32 cellular contexts compared by ENCODE assay signal in genomic region chrX:2348225-2348624, GRCh38.
"Had no signal": no experiment of that assay in that cellular context is flagged by ENCODE, and none has a peak within 500 bp of the region (broad histone marks: within the 10 kb centered on the region; RNA-seq: fewer than 3 reads in every experiment).

No MANE protein-coding gene starts in this region.

- ATAC-seq: activated CD4-positive, alpha-beta T cell treated with anti-CD3 and anti-CD28 coated beads for 36 hours; activated CD8-positive, alpha-beta memory T cell treated with anti-CD3 and anti-CD28 coated beads, Interleukin-2, amount 10 ng/mL, durations not matched to agents 7 days and 5 days; activated CD8-positive, alpha-beta T cell treated with anti-CD3 and anti-CD28 coated beads, Interleukin-2, amount 10 ng/mL, durations not matched to agents 7 days and 5 days; activated naive CD8-positive, alpha-beta T cell treated with anti-CD3 and anti-CD28 coated beads, Interleukin-2, amount 50 U/mL, for 24 hours; body of pancreas; esophagus mucosa had no signal

- H3K4me3 Mint-ChIP-seq: activated CD4-positive, alpha-beta memory T cell treated with anti-CD3 and anti-CD28 coated beads for 36 hours; activated CD4-positive, alpha-beta T cell treated with anti-CD3 and anti-CD28 coated beads for 36 hours; activated CD4-positive, alpha-beta T cell treated with anti-CD3 and anti-CD28 coated beads, Interleukin-2, amount 10 ng/mL, durations not matched to agents 24 days and 14 days; activated CD8-positive, alpha-beta memory T cell treated with anti-CD3 and anti-CD28 coated beads, Interleukin-2, amount 10 ng/mL, durations not matched to agents 7 days and 5 days; activated CD8-positive, alpha-beta T cell treated with anti-CD3 and anti-CD28 coated beads, Interleukin-2, amount 10 ng/mL, durations not matched to agents 7 days and 5 days; activated naive CD4-positive, alpha-beta T cell treated with anti-CD3 and anti-CD28 coated beads for 36 hours; activated naive CD4-positive, alpha-beta T cell treated with anti-CD3 and anti-CD28 coated beads, Interleukin-2, amount 50 U/mL, for 24 hours; activated naive CD8-positive, alpha-beta T cell treated with anti-CD3 and anti-CD28 coated beads for 36 hours; activated naive CD8-positive, alpha-beta T cell treated with anti-CD3 and anti-CD28 coated beads, Interleukin-2, amount 50 U/mL, for 24 hours; activated T-helper 1 cell treated with anti-CD3 and anti-CD28 coated beads, Interleukin-12 subunit alpha, Interleukin-12 subunit beta, Interleukin-2, Interleukin-4 antibody, amounts not matched to agents 30 ng/mL and 10 ng/mL and 1 ng/mL, durations not matched to agents 14 hours and 24 hours and 36 hours; dendritic cell treated with granulocyte-macrophage colony-stimulating factor and Interleukin-4, amounts not matched to agents 40 ng/mL and 50 ng/mL, for 4 days; endodermal cell had no signal

- DNase-seq: activated CD4-positive, alpha-beta memory T cell treated with anti-CD3 and anti-CD28 coated beads for 36 hours; activated CD4-positive, alpha-beta T cell treated with anti-CD3 and anti-CD28 coated beads for 36 hours; activated CD4-positive, alpha-beta T cell treated with anti-CD3 and anti-CD28 coated beads, Interleukin-2, amount 10 ng/mL, durations not matched to agents 24 days and 14 days; activated CD4-positive, CD25-positive, alpha-beta regulatory T cell; activated CD4-positive, CD25-positive, alpha-beta regulatory T cell treated with anti-CD3 and anti-CD28 coated beads, Interleukin-2, amount 50 U/mL, for 72 hours; activated CD8-positive, alpha-beta memory T cell treated with anti-CD3 and anti-CD28 coated beads, Interleukin-2, amount 10 ng/mL, durations not matched to agents 7 days and 5 days; activated CD8-positive, alpha-beta memory T cell treated with anti-CD3 and anti-CD28 coated beads, Interleukin-2, amount 50 U/mL, for 4 hours; activated CD8-positive, alpha-beta T cell treated with anti-CD3 and anti-CD28 coated beads, Interleukin-2, amount 10 ng/mL, durations not matched to agents 7 days and 5 days; activated effector memory CD4-positive, alpha-beta T cell treated with anti-CD3 and anti-CD28 coated beads, Interleukin-2, amount 50 U/mL, for 16 hours; activated naive CD4-positive, alpha-beta T cell treated with anti-CD3 and anti-CD28 coated beads for 36 hours; activated naive CD8-positive, alpha-beta T cell treated with anti-CD3 and anti-CD28 coated beads for 36 hours; activated naive CD8-positive, alpha-beta T cell treated with anti-CD3 and anti-CD28 coated beads, Interleukin-2, amount 50 U/mL, for 24 hours; activated T-cell treated with anti-CD3 and anti-CD28 coated beads, Interleukin-2, amount 50 U/mL, for 1 hour; activated T-cell treated with anti-CD3 and anti-CD28 coated beads, Interleukin-2, amount 50 U/mL, for 48 hours; adrenal gland; amygdala; aorta; body of pancreas; central memory CD4-positive, alpha-beta T cell; cerebellar nuclear complex; colonic mucosa; dorsolateral prefrontal cortex; effector memory CD4-positive, alpha-beta T cell; endodermal cell; foreskin fibroblast; head of caudate nucleus; T-helper 2 cell had no signal

- H3K9me3 Mint-ChIP-seq: activated naive CD4-positive, alpha-beta T cell treated with anti-CD3 and anti-CD28 coated beads, Interleukin-2, amount 50 U/mL, for 24 hours; dendritic cell treated with granulocyte-macrophage colony-stimulating factor and Interleukin-4, amounts not matched to agents 40 ng/mL and 50 ng/mL, for 4 days had no signal

- H3K36me3 ChIP-seq: adrenal gland, colonic mucosa had no signal

- H3K4me1 ChIP-seq: adrenal gland, body of pancreas, colonic mucosa had no signal

- H3K27me3 ChIP-seq: adrenal gland, body of pancreas, colonic mucosa, dorsolateral prefrontal cortex had no signal

- H3K27me3 Mint-ChIP-seq: activated CD4-positive, alpha-beta memory T cell treated with anti-CD3 and anti-CD28 coated beads for 36 hours; activated CD4-positive, alpha-beta T cell treated with anti-CD3 and anti-CD28 coated beads for 36 hours; activated CD4-positive, alpha-beta T cell treated with anti-CD3 and anti-CD28 coated beads, Interleukin-2, amount 10 ng/mL, durations not matched to agents 24 days and 14 days; activated CD8-positive, alpha-beta memory T cell treated with anti-CD3 and anti-CD28 coated beads, Interleukin-2, amount 10 ng/mL, durations not matched to agents 7 days and 5 days; activated naive CD4-positive, alpha-beta T cell treated with anti-CD3 and anti-CD28 coated beads, Interleukin-2, amount 50 U/mL, for 24 hours; activated naive CD8-positive, alpha-beta T cell treated with anti-CD3 and anti-CD28 coated beads for 36 hours; activated naive CD8-positive, alpha-beta T cell treated with anti-CD3 and anti-CD28 coated beads, Interleukin-2, amount 50 U/mL, for 24 hours; dendritic cell treated with granulocyte-macrophage colony-stimulating factor and Interleukin-4, amounts not matched to agents 40 ng/mL and 50 ng/mL, for 4 days had no signal

- H3K27ac Mint-ChIP-seq: activated CD4-positive, alpha-beta memory T cell treated with anti-CD3 and anti-CD28 coated beads for 36 hours; activated CD4-positive, alpha-beta T cell treated with anti-CD3 and anti-CD28 coated beads for 36 hours; activated CD4-positive, alpha-beta T cell treated with anti-CD3 and anti-CD28 coated beads, Interleukin-2, amount 10 ng/mL, durations not matched to agents 24 days and 14 days; activated CD8-positive, alpha-beta memory T cell treated with anti-CD3 and anti-CD28 coated beads, Interleukin-2, amount 10 ng/mL, durations not matched to agents 7 days and 5 days; activated CD8-positive, alpha-beta T cell treated with anti-CD3 and anti-CD28 coated beads, Interleukin-2, amount 10 ng/mL, durations not matched to agents 7 days and 5 days; activated naive CD4-positive, alpha-beta T cell treated with anti-CD3 and anti-CD28 coated beads for 36 hours; activated naive CD4-positive, alpha-beta T cell treated with anti-CD3 and anti-CD28 coated beads, Interleukin-2, amount 50 U/mL, for 24 hours; activated naive CD8-positive, alpha-beta T cell treated with anti-CD3 and anti-CD28 coated beads for 36 hours; activated naive CD8-positive, alpha-beta T cell treated with anti-CD3 and anti-CD28 coated beads, Interleukin-2, amount 50 U/mL, for 24 hours; activated T-helper 1 cell treated with anti-CD3 and anti-CD28 coated beads, Interleukin-12 subunit alpha, Interleukin-12 subunit beta, Interleukin-2, Interleukin-4 antibody, amounts not matched to agents 30 ng/mL and 10 ng/mL and 1 ng/mL, durations not matched to agents 14 hours and 24 hours and 36 hours; activated T-helper 2 cell treated with anti-CD3 and anti-CD28 coated beads, Interferon-gamma antibody, Interleukin-2, Interleukin-4, amounts not matched to agents 10 μg/mL and 5 μg/mL and 100 μg/mL, durations not matched to agents 14 hours and 24 hours and 36 hours; dendritic cell treated with granulocyte-macrophage colony-stimulating factor and Interleukin-4, amounts not matched to agents 40 ng/mL and 50 ng/mL, for 4 days; endodermal cell had no signal

- H3K4me1 Mint-ChIP-seq: activated CD4-positive, alpha-beta T cell treated with anti-CD3 and anti-CD28 coated beads for 36 hours; activated CD4-positive, alpha-beta T cell treated with anti-CD3 and anti-CD28 coated beads, Interleukin-2, amount 10 ng/mL, durations not matched to agents 24 days and 14 days; activated CD8-positive, alpha-beta memory T cell treated with anti-CD3 and anti-CD28 coated beads, Interleukin-2, amount 10 ng/mL, durations not matched to agents 7 days and 5 days; activated naive CD4-positive, alpha-beta T cell treated with anti-CD3 and anti-CD28 coated beads, Interleukin-2, amount 50 U/mL, for 24 hours; activated naive CD8-positive, alpha-beta T cell treated with anti-CD3 and anti-CD28 coated beads for 36 hours; activated naive CD8-positive, alpha-beta T cell treated with anti-CD3 and anti-CD28 coated beads, Interleukin-2, amount 50 U/mL, for 24 hours had no signal

- H3K9me3 ChIP-seq: adrenal gland, body of pancreas, colonic mucosa had no signal

- H3K27ac ChIP-seq: adrenal gland, body of pancreas, colonic mucosa, dorsolateral prefrontal cortex had no signal

- H3K4me3 ChIP-seq: adrenal gland, body of pancreas, colonic mucosa, dorsolateral prefrontal cortex had no signal
